In the genomic region with DNA sequence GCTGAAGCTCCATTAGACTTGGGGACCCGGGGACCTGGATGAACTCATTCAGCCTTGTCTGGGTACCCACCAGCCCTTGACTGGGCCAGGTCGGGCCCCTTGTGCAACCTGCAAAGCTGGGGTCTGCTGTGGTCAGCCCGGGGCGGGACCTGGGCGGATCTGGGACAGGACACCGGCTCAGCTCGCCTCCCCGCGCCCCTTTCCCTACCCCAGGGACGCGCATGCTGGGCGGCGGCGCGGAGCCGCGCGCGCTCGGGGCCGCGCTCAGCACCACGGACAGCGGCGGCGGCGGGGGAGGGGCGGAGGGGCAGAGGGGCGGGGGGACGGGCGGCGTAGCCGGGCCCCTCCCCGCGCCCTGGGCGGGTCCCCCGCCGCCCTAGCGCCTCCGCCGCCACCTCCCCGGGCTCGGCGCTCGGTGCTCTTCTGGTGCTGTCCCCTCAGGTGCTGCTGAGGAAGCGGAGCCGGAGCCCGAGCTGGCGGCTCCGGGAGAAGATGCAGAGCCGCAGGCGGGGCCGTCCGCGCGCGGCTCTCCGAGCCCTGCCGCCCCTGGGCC, we compare ENCODE assay signal across 10 cellular contexts.
A peak's percentile ranks its signal among the peaks of the same experiment; 100 is the strongest.
DNase-seq lines count a peak whose midpoint lies in the region; ATAC-seq and TF ChIP-seq lines count a peak whose summit lies in the region.
"Had no signal": no experiment of that assay in that cellular context is flagged by ENCODE, and none has a peak within 500 bp of the region (broad histone marks: within the 10 kb centered on the region; RNA-seq: fewer than 3 reads in every experiment).

No MANE protein-coding gene starts in this region.

- no peak overlapping the region for H3K27ac ChIP-seq in RWPE2 (ENCODE audit: poor library complexity, severe bottlenecking)
- H3K27ac ChIP-seq: uterus had no signal

- no peaks in the 10 kb centered on the region for H3K36me3 ChIP-seq in RWPE2 (ENCODE audit: low read depth)
- H3K36me3 ChIP-seq: uterus had no signal

- TF ChIP-seq CTCF in GM10266 (IDR thresholded peaks at IDR 0.05; ENCODE audit: control insufficient read depth, insufficient read depth, low read depth, missing control alignments), result no peak
- TF ChIP-seq CTCF in RWPE2 (IDR thresholded peaks at IDR 0.05; ENCODE audit: poor library complexity, severe bottlenecking), result no peak
- TF ChIP-seq CTCF in retinal pigment epithelial cell (conservative IDR thresholded peaks at IDR 0.05; ENCODE audit: low read depth, low read length), result no peak

- peak; percentile 48 for DNase-seq in GM10266 (ENCODE audit: extremely low spot score)
- no peak for DNase-seq in RWPE2 (ENCODE audit: low spot score)
- DNase-seq in glomerular visceral epithelial cell (ENCODE audit: extremely low spot score), result peak; percentile 48
- no peak for DNase-seq in retinal pigment epithelial cell (ENCODE audit: low read depth)
- DNase-seq in activated naive CD4-positive, alpha-beta T cell (lab: John Stamatoyannopoulos, UW), result no peak
- DNase-seq in DMS79 (lab: John Stamatoyannopoulos, UW), result no peak
- DNase-seq in inferior parietal cortex (ENCODE audit: extremely low spot score), result no peak
- DNase-seq: activated naive CD8-positive, alpha-beta T cell treated with anti-CD3 and anti-CD28 coated beads, Interleukin-2, amount 10 ng/mL, durations not matched to agents 7 days and 5 days had no signal

- no peaks in the 10 kb centered on the region for H3K9me3 ChIP-seq in RWPE2 (ENCODE audit: severe bottlenecking)
- H3K9me3 ChIP-seq: uterus had no signal

- H3K27me3 ChIP-seq in RWPE2 (ENCODE audit: insufficient read depth, poor library complexity, severe bottlenecking), result peaks cover 72% of the 10 kb centered on the region

- ATAC-seq in RWPE2 (ENCODE audit: low read depth) (peak; percentile 32), HG03097 (IDR thresholded peaks at IDR 0.05; ENCODE audit: low FRiP score, unreplicated experiment) (no peak)

- H3K4me3 ChIP-seq in RWPE2 (ENCODE audit: severe bottlenecking) (peak overlapping the region; percentile 40), retinal pigment epithelial cell (ENCODE audit: low read length) (peak overlapping the region; percentile 12)
- H3K4me3 ChIP-seq: uterus had no signal

- H3K4me1 ChIP-seq in RWPE2 (ENCODE audit: insufficient read depth, poor library complexity, severe bottlenecking), result no peaks in the 10 kb centered on the region

Comparison
In these comparisons a context has a peak if more than half of its experiments do, and no peak if none do; other contexts are left out.
1. DNase-seq: peak in GM10266 (single experiment) and glomerular visceral epithelial cell (single experiment); none in RWPE2 (single experiment), retinal pigment epithelial cell (single experiment), activated naive CD4-positive, alpha-beta T cell (0 of 4), DMS79 (single experiment) and inferior parietal cortex (single experiment).